ENCODE assay signal across 29 cellular contexts in genomic region chr1:54772951-54773350, GRCh38. TPM values are rescaled to one million over a fixed set of nuclear protein-coding genes. Genes with fewer than 3 reads are reported as not detected.
"Had no signal": no experiment of that assay in that cellular context is flagged by ENCODE, and none has a peak within 500 bp of the region (broad histone marks: within the 10 kb centered on the region; RNA-seq: fewer than 3 reads in every experiment).

No MANE protein-coding gene starts in this region.

- H3K4me1 Mint-ChIP-seq: stimulated activated memory B cell treated with anti-CD40 and anti-IgM and Interleukin-4, amounts not matched to agents 10 μg/mL and 1 μg/mL and 100 μg/mL, for 72 hours; stimulated activated naive B cell treated with anti-CD40 and anti-IgM and Interleukin-4, amounts not matched to agents 10 μg/mL and 1 μg/mL and 100 μg/mL, for 72 hours; stimulated activated naive CD8-positive, alpha-beta T cell treated with anti-CD3 and anti-CD28 coated beads, Interleukin-15, amount 100 ng/mL, for 72 hours had no signal

- H3K27ac ChIP-seq: stomach, suprapubic skin, testis, thoracic aorta, thyroid gland, tibial artery, tibial nerve, upper lobe of left lung, upper lobe of right lung, uterus, vagina had no signal

- H3K4me3 Mint-ChIP-seq: stimulated activated effector memory CD8-positive, alpha-beta T cell treated with anti-CD3 and anti-CD28 coated beads, Interleukin-12 subunit alpha, Interleukin-12 subunit beta, amount 100 ng/mL, for 72 hours; stimulated activated memory B cell treated with anti-CD40 and anti-IgM and Interleukin-4, amounts not matched to agents 10 μg/mL and 1 μg/mL and 100 μg/mL, for 72 hours; stimulated activated naive B cell treated with anti-CD40 and anti-IgM and Interleukin-4, amounts not matched to agents 10 μg/mL and 1 μg/mL and 100 μg/mL, for 72 hours; stimulated activated naive CD8-positive, alpha-beta T cell treated with anti-CD3 and anti-CD28 coated beads, Interleukin-15, amount 100 ng/mL, for 72 hours; stimulated activated naive CD8-positive, alpha-beta T cell treated with anti-CD3 and anti-CD28 coated beads, Interleukin-15, Interleukin-2, amounts not matched to agents 100 ng/mL and 50 ng/mL, for 24 hours; type B pancreatic cell had no signal

- H3K36me3 Mint-ChIP-seq: stimulated activated effector memory CD8-positive, alpha-beta T cell treated with anti-CD3 and anti-CD28 coated beads, Interleukin-12 subunit alpha, Interleukin-12 subunit beta, amount 100 ng/mL, for 72 hours; stimulated activated memory B cell treated with anti-CD40 and anti-IgM and Interleukin-4, amounts not matched to agents 10 μg/mL and 1 μg/mL and 100 μg/mL, for 72 hours; stimulated activated naive B cell treated with anti-CD40 and anti-IgM and Interleukin-4, amounts not matched to agents 10 μg/mL and 1 μg/mL and 100 μg/mL, for 72 hours; type B pancreatic cell had no signal

- H3K36me3 ChIP-seq: stomach, suprapubic skin, thoracic aorta, thyroid gland, tibial artery, tibial nerve, transverse colon, upper lobe of left lung, upper lobe of right lung, uterus, vagina had no signal

- H3K4me1 ChIP-seq: suprapubic skin, thyroid gland, tibial artery, tibial nerve, upper lobe of left lung, upper lobe of right lung, uterus, vagina had no signal

- H3K27me3 Mint-ChIP-seq: stimulated activated memory B cell treated with anti-CD40 and anti-IgM and Interleukin-4, amounts not matched to agents 10 μg/mL and 1 μg/mL and 100 μg/mL, for 72 hours; stimulated activated naive CD8-positive, alpha-beta T cell treated with anti-CD3 and anti-CD28 coated beads, Interleukin-15, amount 100 ng/mL, for 72 hours; stimulated activated naive CD8-positive, alpha-beta T cell treated with anti-CD3 and anti-CD28 coated beads, Interleukin-15, Interleukin-2, amounts not matched to agents 100 ng/mL and 50 ng/mL, for 24 hours had no signal

- H3K9me3 ChIP-seq: stomach, suprapubic skin, testis, thoracic aorta, thyroid gland, tibial artery, tibial nerve, transverse colon, upper lobe of left lung, upper lobe of right lung, uterus, vagina had no signal

- ATAC-seq: stimulated activated effector memory CD8-positive, alpha-beta T cell treated with anti-CD3 and anti-CD28 coated beads, Interleukin-12 subunit alpha, Interleukin-12 subunit beta, amount 100 ng/mL, for 72 hours; stimulated activated memory B cell treated with anti-CD40 and anti-IgM and Interleukin-4, amounts not matched to agents 10 μg/mL and 1 μg/mL and 100 μg/mL, for 72 hours; stimulated activated naive B cell treated with anti-CD40 and anti-IgM and Interleukin-4, amounts not matched to agents 10 μg/mL and 1 μg/mL and 100 μg/mL, for 72 hours; stimulated activated naive CD8-positive, alpha-beta T cell treated with anti-CD3 and anti-CD28 coated beads, Interleukin-15, amount 100 ng/mL, for 72 hours; stimulated activated naive CD8-positive, alpha-beta T cell treated with anti-CD3 and anti-CD28 coated beads, Interleukin-15, Interleukin-2, amounts not matched to agents 100 U/mL and 50 U/mL, for 24 hours; upper lobe of right lung had no signal

- H3K27ac Mint-ChIP-seq: stimulated activated effector memory CD8-positive, alpha-beta T cell treated with anti-CD3 and anti-CD28 coated beads, Interleukin-12 subunit alpha, Interleukin-12 subunit beta, amount 100 ng/mL, for 72 hours; stimulated activated memory B cell treated with anti-CD40 and anti-IgM and Interleukin-4, amounts not matched to agents 10 μg/mL and 1 μg/mL and 100 μg/mL, for 72 hours; stimulated activated naive B cell treated with anti-CD40 and anti-IgM and Interleukin-4, amounts not matched to agents 10 μg/mL and 1 μg/mL and 100 μg/mL, for 72 hours; stimulated activated naive CD8-positive, alpha-beta T cell treated with anti-CD3 and anti-CD28 coated beads, Interleukin-15, amount 100 ng/mL, for 72 hours; stimulated activated naive CD8-positive, alpha-beta T cell treated with anti-CD3 and anti-CD28 coated beads, Interleukin-15, Interleukin-2, amounts not matched to agents 100 ng/mL and 50 ng/mL, for 24 hours; type B pancreatic cell had no signal

- H3K9me3 Mint-ChIP-seq: stimulated activated effector memory CD8-positive, alpha-beta T cell treated with anti-CD3 and anti-CD28 coated beads, Interleukin-12 subunit alpha, Interleukin-12 subunit beta, amount 100 ng/mL, for 72 hours; stimulated activated memory B cell treated with anti-CD40 and anti-IgM and Interleukin-4, amounts not matched to agents 10 μg/mL and 1 μg/mL and 100 μg/mL, for 72 hours; stimulated activated naive B cell treated with anti-CD40 and anti-IgM and Interleukin-4, amounts not matched to agents 10 μg/mL and 1 μg/mL and 100 μg/mL, for 72 hours; stimulated activated naive CD8-positive, alpha-beta T cell treated with anti-CD3 and anti-CD28 coated beads, Interleukin-15, amount 100 ng/mL, for 72 hours; stimulated activated naive CD8-positive, alpha-beta T cell treated with anti-CD3 and anti-CD28 coated beads, Interleukin-15, Interleukin-2, amounts not matched to agents 100 ng/mL and 50 ng/mL, for 24 hours; type B pancreatic cell had no signal

- H3K27me3 ChIP-seq: stomach, testis, thyroid gland, transverse colon, upper lobe of left lung, upper lobe of right lung, uterus, vagina had no signal

- DNase-seq: stimulated activated CD4-positive, alpha-beta T cell treated with anti-CD3 and anti-CD28 coated beads, Interleukin-2, amount 100 ng/mL, for 48 hours; stimulated activated CD4-positive, alpha-beta T cell treated with anti-CD3 and anti-CD28 coated beads, Interleukin-4, amount 100 ng/mL, for 1 hour; stimulated activated CD4-positive, alpha-beta T cell treated with anti-CD3 and anti-CD28 coated beads, Interleukin-4, amount 100 ng/mL, for 24 hours; stimulated activated CD4-positive, alpha-beta T cell treated with anti-CD3 and anti-CD28 coated beads, Interleukin-4, amount 100 ng/mL, for 4 hours; stimulated activated CD8-positive, alpha-beta memory T cell treated with anti-CD3 and anti-CD28 coated beads, Interleukin-4, amount 100 ng/mL, for 48 hours; stimulated activated naive B cell treated with anti-CD40 and anti-IgM and Interleukin-4, amounts not matched to agents 10 μg/mL and 1 μg/mL and 100 μg/mL, for 72 hours; stimulated activated naive CD4-positive, alpha-beta T cell; stimulated activated naive CD4-positive, alpha-beta T cell treated with Interleukin-2 at 50 U/mL for 16 hours; stimulated activated naive CD8-positive, alpha-beta T cell treated with anti-CD3 and anti-CD28 coated beads, Interleukin-15, amount 100 ng/mL, for 72 hours; stimulated activated naive CD8-positive, alpha-beta T cell treated with anti-CD3 and anti-CD28 coated beads, Interleukin-15, Interleukin-2, amounts not matched to agents 100 U/mL and 50 U/mL, for 24 hours; stomach; substantia nigra; testis; thyroid gland; tibial artery; transverse colon; trophoblast cell; upper lobe of left lung; upper lobe of right lung; uterus had no signal

- FAIRE-seq: urothelium cell line had no signal

- H3K4me3 ChIP-seq: stomach, suprapubic skin, testis, thoracic aorta, thyroid gland, tibial artery, tibial nerve, transverse colon, upper lobe of left lung, upper lobe of right lung, uterus, vagina had no signal

RNA-seq across cellular contexts. Expression of gene TTC22, which starts 28.2 kb away (rescaled TPM):
- total RNA-seq: tibial nerve had no signal
